In genomic region chr1:245788269-245788668, GRCh38 we compare ENCODE assay signal across 15 cellular contexts.
DNase-seq lines count a peak whose midpoint lies in the region; TF ChIP-seq lines count a peak whose summit lies in the region.
"Had no signal": no experiment of that assay in that cellular context is flagged by ENCODE, and none has a peak within 500 bp of the region (broad histone marks: within the 10 kb centered on the region; RNA-seq: fewer than 3 reads in every experiment).

No MANE protein-coding gene starts in this region.

- no peak for TF ChIP-seq CTCF in AG09319 (IDR thresholded peaks at IDR 0.05; ENCODE audit: low read depth, low read length)

- DNase-seq in AG09319 (ENCODE audit: extremely low read depth, low read depth): peak; percentile 84
- peak; percentile 96 for DNase-seq in HT1080 (ENCODE audit: low read depth)
- peak; percentile 29 for DNase-seq in brain pericyte (ENCODE audit: low read depth, low spot score)
- peak; percentile 96 for DNase-seq in kidney tubule cell (ENCODE audit: low spot score)
- no peak for DNase-seq in inferior parietal cortex (ENCODE audit: extremely low spot score)
- DNase-seq in NCI-H146 treated with DMSO at 0.1 percent for 48 hours (lab: John Stamatoyannopoulos, UW; ENCODE audit: unreplicated experiment): no peak
- no peak for DNase-seq in NCI-H187 (lab: John Stamatoyannopoulos, UW)
- no peak for DNase-seq in NCI-H2107 (lab: John Stamatoyannopoulos, UW)
- DNase-seq: activated CD8-positive, alpha-beta memory T cell treated with anti-CD3 and anti-CD28 coated beads for 24 hours; activated naive CD8-positive, alpha-beta T cell treated with anti-CD3 and anti-CD28 coated beads, Interleukin-2, amount 10 ng/mL, durations not matched to agents 7 days and 5 days; CD4-positive, alpha-beta memory T cell; endodermal cell; immature natural killer cell; NCI-H1930; stimulated activated CD4-positive, alpha-beta T cell treated with anti-CD3 and anti-CD28 coated beads, Interleukin-1b, Interleukin-23, amount 100 ng/mL, for 48 hours had no signal

Comparison
In these comparisons a context has a peak if more than half of its experiments do, and no peak if none do; other contexts are left out.
1. DNase-seq: peak in AG09319 (single experiment), HT1080 (single experiment), brain pericyte (single experiment) and kidney tubule cell (single experiment); none in inferior parietal cortex (single experiment), NCI-H146 treated with DMSO at 0.1 percent for 48 hours (single experiment), NCI-H187 (0 of 2) and NCI-H2107 (single experiment).